8 cellular contexts compared by ENCODE assay signal in genomic region chr12:57213068-57213715, GRCh38. TPM values are rescaled to one million over a fixed set of nuclear protein-coding genes. Genes with fewer than 3 reads are reported as not detected.
DNase-seq lines count a peak whose midpoint lies in the region; ATAC-seq lines count a peak whose summit lies in the region.

No MANE protein-coding gene starts in this region.

- no peak overlapping the region for H3K4me3 Mint-ChIP-seq in activated CD8-positive, alpha-beta memory T cell treated with anti-CD3 and anti-CD28 coated beads, Interleukin-2, amount 10 ng/mL, durations not matched to agents 7 days and 5 days
- H3K4me3 Mint-ChIP-seq in effector memory CD8-positive, alpha-beta T cell, result peak overlapping the region in 1 of 2 donors; percentile 19

- peaks cover 41% of the 10 kb centered on the region for H3K27me3 Mint-ChIP-seq in activated CD8-positive, alpha-beta memory T cell treated with anti-CD3 and anti-CD28 coated beads, Interleukin-2, amount 10 ng/mL, durations not matched to agents 7 days and 5 days
- peaks cover 42 to 65% of the 10 kb centered on the region in 2 donors for H3K27me3 Mint-ChIP-seq in effector memory CD8-positive, alpha-beta T cell

- no peaks in the 10 kb centered on the region for H3K9me3 Mint-ChIP-seq in activated CD8-positive, alpha-beta memory T cell treated with anti-CD3 and anti-CD28 coated beads, Interleukin-2, amount 10 ng/mL, durations not matched to agents 7 days and 5 days (ENCODE audit: low read depth)
- no peaks in the 10 kb centered on the region for H3K9me3 Mint-ChIP-seq in effector memory CD8-positive, alpha-beta T cell

- CTCF ChIA-PET in activated CD8-positive, alpha-beta memory T cell treated with anti-CD3 and anti-CD28 coated beads, Interleukin-2, amount 10 ng/mL, durations not matched to agents 7 days and 5 days (lab: Charles Lee), result interaction anchor here (0.6 to 15.4 kb wide), 37 partner anchors 14 to 1560 kb away, joined by 3 to 647 read pairs (median 4); partner anchors contain the start of genes GLI1, INHBE, NAB2 and SHMT2

- H3K36me3 Mint-ChIP-seq in activated CD8-positive, alpha-beta memory T cell treated with anti-CD3 and anti-CD28 coated beads, Interleukin-2, amount 10 ng/mL, durations not matched to agents 7 days and 5 days, result no peaks in the 10 kb centered on the region
- H3K36me3 Mint-ChIP-seq in effector memory CD8-positive, alpha-beta T cell (ENCODE audit: insufficient read depth), result peaks cover 21% of the 10 kb centered on the region

- peak; percentile 57 for ATAC-seq in activated CD8-positive, alpha-beta memory T cell treated with anti-CD3 and anti-CD28 coated beads, Interleukin-2, amount 10 ng/mL, durations not matched to agents 7 days and 5 days
- ATAC-seq in effector memory CD8-positive, alpha-beta T cell (replicated peaks), result peak; percentile 57
- ATAC-seq in GM21423 (IDR thresholded peaks at IDR 0.05; ENCODE audit: unreplicated experiment), result no peak

- H3K4me1 Mint-ChIP-seq in activated CD8-positive, alpha-beta memory T cell treated with anti-CD3 and anti-CD28 coated beads, Interleukin-2, amount 10 ng/mL, durations not matched to agents 7 days and 5 days, result peaks cover 30% of the 10 kb centered on the region
- H3K4me1 Mint-ChIP-seq in effector memory CD8-positive, alpha-beta T cell (ENCODE audit: low read depth in 2 of 2), result peaks cover 34 to 37% of the 10 kb centered on the region in 2 donors

- H3K27ac Mint-ChIP-seq in activated CD8-positive, alpha-beta memory T cell treated with anti-CD3 and anti-CD28 coated beads, Interleukin-2, amount 10 ng/mL, durations not matched to agents 7 days and 5 days, result no peak overlapping the region
- H3K27ac Mint-ChIP-seq in effector memory CD8-positive, alpha-beta T cell, result peak overlapping the region in 1 of 2 donors; percentile 13

- peak; percentile 72 for DNase-seq in GM04504 (ENCODE audit: low read depth)
- DNase-seq in HUDEP-2 (lab: John Stamatoyannopoulos, UW; ENCODE audit: unreplicated experiment in 76 of 76), result peak in 68 of 76 experiments; percentile 4 to 82 (median 60)
- DNase-seq in NOMO-1 treated with DMSO at 0.1 percent for 48 hours (lab: John Stamatoyannopoulos, UW; ENCODE audit: unreplicated experiment), result peak; percentile 58
- peak; percentile 89 for DNase-seq in activated CD8-positive, alpha-beta memory T cell treated with anti-CD3 and anti-CD28 coated beads, Interleukin-2, amount 10 ng/mL, durations not matched to agents 7 days and 5 days
- peak; percentile 83 to 85 (median 84) for DNase-seq in effector memory CD8-positive, alpha-beta T cell
- peak; percentile 95 for DNase-seq in mesenteric fat pad (ENCODE audit: low spot score)
- peak; percentile 75 for DNase-seq in stimulated activated CD8-positive, alpha-beta memory T cell treated with anti-CD3 and anti-CD28 coated beads, Interleukin-4, amount 100 ng/mL, for 24 hours (ENCODE audit: low read depth)

RNA-seq across cellular contexts. Expression of gene NXPH4, which starts 3.4 kb away (rescaled TPM):
- total RNA-seq in activated CD8-positive, alpha-beta memory T cell treated with anti-CD3 and anti-CD28 coated beads, Interleukin-2, amount 10 ng/mL, durations not matched to agents 7 days and 5 days, result under 1 TPM; 0.58 to 0.68 TPM
- 1.4 TPM for total RNA-seq in mesenteric fat pad

RNA-seq across cellular contexts. Expression of gene SHMT2, which starts 16.3 kb away (rescaled TPM):
- 100 to 1,000 TPM; 194 to 357 TPM for total RNA-seq in activated CD8-positive, alpha-beta memory T cell treated with anti-CD3 and anti-CD28 coated beads, Interleukin-2, amount 10 ng/mL, durations not matched to agents 7 days and 5 days
- 62.3 TPM for total RNA-seq in mesenteric fat pad

RNA-seq across cellular contexts. Expression of gene STAC3, which starts 37.8 kb away (rescaled TPM):
- 10 to 100 TPM in 1 of 2 experiments, 1 to 10 TPM in 1; 5.4 to 10.0 TPM for total RNA-seq in activated CD8-positive, alpha-beta memory T cell treated with anti-CD3 and anti-CD28 coated beads, Interleukin-2, amount 10 ng/mL, durations not matched to agents 7 days and 5 days
- 3.9 TPM for total RNA-seq in mesenteric fat pad
